Comparison of ENCODE assay signal across 20 cellular contexts in the genomic region with DNA sequence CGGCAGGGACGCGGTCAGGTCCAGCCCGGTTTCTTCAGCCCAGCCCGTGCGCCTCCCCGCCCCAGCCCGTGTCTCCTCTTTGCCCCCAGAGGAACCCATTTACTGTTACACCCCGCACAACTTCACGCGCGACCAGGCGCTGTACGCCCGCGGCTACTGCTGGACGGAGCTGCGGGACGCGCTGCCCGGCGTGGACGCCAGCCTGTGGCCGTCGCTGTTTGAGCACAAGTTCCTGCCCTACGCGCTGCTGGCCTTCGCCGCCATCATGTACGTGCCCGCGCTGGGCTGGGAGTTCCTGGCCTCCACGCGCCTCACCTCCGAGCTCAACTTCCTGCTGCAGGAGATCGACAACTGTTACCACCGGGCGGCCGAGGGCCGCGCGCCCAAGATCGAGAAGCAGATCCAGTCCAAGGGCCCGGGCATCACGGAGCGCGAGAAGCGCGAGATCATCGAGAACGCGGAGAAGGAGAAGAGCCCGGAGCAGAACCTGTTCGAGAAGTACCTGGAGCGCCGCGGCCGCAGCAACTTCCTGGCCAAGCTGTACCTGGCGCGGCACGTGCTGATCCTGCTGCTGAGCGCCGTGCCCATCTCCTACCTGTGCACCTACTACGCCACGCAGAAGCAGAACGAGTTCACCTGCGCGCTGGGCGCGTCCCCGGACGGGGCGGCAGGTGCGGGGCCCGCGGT. TPM values are rescaled to one million over a fixed set of nuclear protein-coding genes. Genes with fewer than 3 reads are reported as not detected.
"Had no signal": no experiment of that assay in that cellular context is flagged by ENCODE, and none has a peak within 500 bp of the region (broad histone marks: within the 10 kb centered on the region; RNA-seq: fewer than 3 reads in every experiment).

No MANE protein-coding gene starts in this region.

- H3K27ac ChIP-seq: ascending aorta, coronary artery, neutrophil, suprapubic skin, transverse colon, uterus had no signal

- H3K27me3 ChIP-seq: ascending aorta, uterus had no signal

- H3K4me3 ChIP-seq: ascending aorta, coronary artery, suprapubic skin, transverse colon, uterus had no signal

- H3K4me1 ChIP-seq: ascending aorta, suprapubic skin, transverse colon, uterus had no signal

- DNase-seq: activated B cell treated with CpG ODN at 0.5 μM for 24 hours; activated CD4-positive, alpha-beta T cell treated with anti-CD3 and anti-CD28 coated beads for 48 hours; activated CD8-positive, alpha-beta T cell treated with anti-CD3 and anti-CD28 coated beads for 36 hours; activated naive CD4-positive, alpha-beta T cell treated with anti-CD3 and anti-CD28 coated beads for 36 hours; activated T-cell treated with anti-CD3 and anti-CD28 coated beads, Interleukin-2, amount 50 U/mL, for 24 hours; foreskin melanocyte; glutamatergic neuron; hypothalamus; naive thymus-derived CD8-positive, alpha-beta T cell; stimulated activated naive CD8-positive, alpha-beta T cell treated with anti-CD3 and anti-CD28 coated beads, Interleukin-15, amount 100 ng/mL, for 72 hours; transverse colon; uterus had no signal

- FAIRE-seq: keratinocyte, TTC549 had no signal

- H3K9me3 ChIP-seq: ascending aorta, neutrophil, suprapubic skin, transverse colon, uterus had no signal

- ATAC-seq: activated CD8-positive, alpha-beta T cell treated with anti-CD3 and anti-CD28 coated beads for 36 hours; left lobe of liver; naive thymus-derived CD8-positive, alpha-beta T cell; stimulated activated naive CD8-positive, alpha-beta T cell treated with anti-CD3 and anti-CD28 coated beads, Interleukin-15, amount 100 ng/mL, for 72 hours had no signal

- H3K36me3 ChIP-seq: ascending aorta, suprapubic skin, transverse colon, uterus had no signal

RNA-seq across cellular contexts. Expression of a gene that starts 6.5 kb away (rescaled TPM):
- total RNA-seq: skeletal muscle tissue had no signal
- polyA plus RNA-seq: naive thymus-derived CD8-positive, alpha-beta T cell had no signal
